In the genomic region with DNA sequence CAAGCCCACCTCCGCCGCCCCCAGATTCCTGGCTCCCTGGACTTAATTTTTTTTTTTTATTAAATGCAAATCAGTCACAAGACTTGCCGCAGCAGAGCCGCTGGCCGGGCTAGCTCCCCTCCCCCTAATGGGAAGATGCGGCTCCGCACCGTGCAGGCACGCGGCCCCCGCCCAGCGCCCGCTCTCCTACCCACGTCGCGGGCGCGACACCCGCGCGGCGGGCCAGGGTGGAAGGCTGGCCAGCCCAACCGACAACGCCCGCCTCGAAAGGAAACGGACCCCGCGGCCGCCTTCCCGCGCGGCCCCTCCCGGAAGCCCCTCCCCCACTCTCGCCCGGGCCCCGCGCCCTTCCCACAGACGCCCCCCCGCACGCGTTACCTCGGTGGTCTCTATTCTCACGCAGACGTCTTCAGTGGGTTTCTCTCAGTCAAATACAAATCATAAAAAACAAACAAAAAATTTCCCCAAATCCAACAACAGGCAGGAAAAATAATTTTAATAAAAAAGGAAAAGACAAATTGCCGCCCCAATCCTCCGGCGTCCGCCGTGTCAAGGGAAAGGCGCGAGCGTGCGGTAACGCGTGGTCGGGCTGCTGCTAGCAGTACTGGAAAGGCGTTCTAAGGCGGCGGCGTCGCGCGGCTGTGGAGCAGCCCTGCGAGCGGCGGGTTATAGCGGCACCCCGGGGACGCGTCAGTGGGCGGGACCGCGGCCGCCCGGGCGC, we compare ENCODE assay signal across 1 cellular context.
TF ChIP-seq lines count a peak whose summit lies in the region.

SLC38A2 (minus strand) TSS at position 643 of the 721 bp plus-strand sequence. CDS start 1,480 bp downstream, outside the sequence.

TF ChIP-seq in K562, 482 proteins besides CTCF, POLR2A, EP300 and RAD21 (continued from another document and continues in another):
- no peak for TF ChIP-seq RREB1 (CRISPR knock-in tag; IDR thresholded peaks at IDR 0.05)
- no peak for TF ChIP-seq SREBF2 (CRISPR knock-in tag; IDR thresholded peaks at IDR 0.05)
- TF ChIP-seq MYC (IDR thresholded peaks at IDR 0.05; ENCODE audit: low read depth, low read length) = peak; percentile 90
- peak; percentile 87; the same call in 1 of the 2 replicates for TF ChIP-seq MYC (CRISPR knock-in tag; IDR thresholded peaks at IDR 0.05; ENCODE audit: borderline replicate concordance, low read depth)
- TF ChIP-seq FOXA3 (CRISPR knock-in tag; conservative IDR thresholded peaks at IDR 0.05 in 1 of 2, IDR thresholded peaks at IDR 0.05 in 1 of 2) = no peak
- no peak for TF ChIP-seq SP2 (IDR thresholded peaks at IDR 0.05; ENCODE audit: extremely low read depth, low read depth, low read length, poor library complexity, severe bottlenecking)
- TF ChIP-seq NR1H2 (CRISPR knock-in tag; IDR thresholded peaks at IDR 0.05) = 0 out of 2 replicates have a peak, but pooled peaks have one; percentile 39
- TF ChIP-seq MTA1 (IDR thresholded peaks at IDR 0.05; ENCODE audit: borderline replicate concordance) = peak; percentile 78
- peak in 1 of 2 experiments; percentile 88; a peak in 2 of 4 replicates for TF ChIP-seq KDM4B (IDR thresholded peaks at IDR 0.05; ENCODE audit: borderline replicate concordance in 2 of 2, low read depth in 1 of 2)
- TF ChIP-seq, protein P1, sequence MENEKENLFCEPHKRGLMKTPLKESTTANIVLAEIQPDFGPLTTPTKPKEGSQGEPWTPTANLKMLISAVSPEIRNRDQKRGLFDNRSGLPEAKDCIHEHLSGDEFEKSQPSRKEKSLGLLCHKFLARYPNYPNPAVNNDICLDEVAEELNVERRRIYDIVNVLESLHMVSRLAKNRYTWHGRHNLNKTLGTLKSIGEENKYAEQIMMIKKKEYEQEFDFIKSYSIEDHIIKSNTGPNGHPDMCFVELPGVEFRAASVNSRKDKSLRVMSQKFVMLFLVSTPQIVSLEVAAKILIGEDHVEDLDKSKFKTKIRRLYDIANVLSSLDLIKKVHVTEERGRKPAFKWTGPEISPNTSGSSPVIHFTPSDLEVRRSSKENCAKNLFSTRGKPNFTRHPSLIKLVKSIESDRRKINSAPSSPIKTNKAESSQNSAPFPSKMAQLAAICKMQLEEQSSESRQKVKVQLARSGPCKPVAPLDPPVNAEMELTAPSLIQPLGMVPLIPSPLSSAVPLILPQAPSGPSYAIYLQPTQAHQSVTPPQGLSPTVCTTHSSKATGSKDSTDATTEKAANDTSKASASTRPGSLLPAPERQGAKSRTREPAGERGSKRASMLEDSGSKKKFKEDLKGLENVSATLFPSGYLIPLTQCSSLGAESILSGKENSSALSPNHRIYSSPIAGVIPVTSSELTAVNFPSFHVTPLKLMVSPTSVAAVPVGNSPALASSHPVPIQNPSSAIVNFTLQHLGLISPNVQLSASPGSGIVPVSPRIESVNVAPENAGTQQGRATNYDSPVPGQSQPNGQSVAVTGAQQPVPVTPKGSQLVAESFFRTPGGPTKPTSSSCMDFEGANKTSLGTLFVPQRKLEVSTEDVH (IDR thresholded peaks at IDR 0.05; ENCODE audit: low read depth, partially characterized antibody) = peak; percentile 15
- TF ChIP-seq ILK (tag; IDR thresholded peaks at IDR 0.05; ENCODE audit: borderline replicate concordance, low read depth) = no peak
- no peak for TF ChIP-seq SRSF1 (IDR thresholded peaks at IDR 0.05; ENCODE audit: low read depth, low read length)
- TF ChIP-seq RBM25 (IDR thresholded peaks at IDR 0.05; ENCODE audit: low read depth, low read length, severe bottlenecking) = no peak
- TF ChIP-seq, protein P2, sequence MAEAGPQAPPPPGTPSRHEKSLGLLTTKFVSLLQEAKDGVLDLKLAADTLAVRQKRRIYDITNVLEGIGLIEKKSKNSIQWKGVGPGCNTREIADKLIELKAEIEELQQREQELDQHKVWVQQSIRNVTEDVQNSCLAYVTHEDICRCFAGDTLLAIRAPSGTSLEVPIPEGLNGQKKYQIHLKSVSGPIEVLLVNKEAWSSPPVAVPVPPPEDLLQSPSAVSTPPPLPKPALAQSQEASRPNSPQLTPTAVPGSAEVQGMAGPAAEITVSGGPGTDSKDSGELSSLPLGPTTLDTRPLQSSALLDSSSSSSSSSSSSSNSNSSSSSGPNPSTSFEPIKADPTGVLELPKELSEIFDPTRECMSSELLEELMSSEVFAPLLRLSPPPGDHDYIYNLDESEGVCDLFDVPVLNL (CRISPR knock-in tag; IDR thresholded peaks at IDR 0.05; ENCODE audit: low read depth) = no peak
- TF ChIP-seq ZNF77 (CRISPR knock-in tag; IDR thresholded peaks at IDR 0.05) = no peak
- no peak for TF ChIP-seq ZNF584 (CRISPR knock-in tag; IDR thresholded peaks at IDR 0.05; ENCODE audit: low read depth)
- TF ChIP-seq NELFE (IDR thresholded peaks at IDR 0.05; ENCODE audit: insufficient read depth, insufficient read length) = peak; percentile 50
- TF ChIP-seq BDP1 (IDR thresholded peaks at IDR 0.05; ENCODE audit: insufficient read depth, insufficient read length) = no peak
- TF ChIP-seq ZNF699 (CRISPR knock-in tag; IDR thresholded peaks at IDR 0.05; ENCODE audit: insufficient replicate concordance) = no peak
- peak; percentile 67; the same call in 1 of the 2 replicates for TF ChIP-seq RNF2 (IDR thresholded peaks at IDR 0.05)
- 0 out of 2 replicates have a peak, but pooled peaks have one; percentile 34 for TF ChIP-seq MXI1 (IDR thresholded peaks at IDR 0.05; ENCODE audit: low read depth, low read length)
- 0 out of 2 replicates have a peak, but pooled peaks have one; percentile 14 for TF ChIP-seq RBM14 (IDR thresholded peaks at IDR 0.05; ENCODE audit: borderline replicate concordance, insufficient read depth, low read depth, low read length)
- TF ChIP-seq BCLAF1 (IDR thresholded peaks at IDR 0.05; ENCODE audit: borderline replicate concordance in 1 of 2, control insufficient read depth in 1 of 2, low read depth in 2 of 2, low read length in 1 of 2) = no peak
- TF ChIP-seq TOE1 (IDR thresholded peaks at IDR 0.05; ENCODE audit: borderline replicate concordance) = 0 out of 2 replicates have a peak, but pooled peaks have one; percentile 42
- no peak for TF ChIP-seq TOE1 (CRISPR knock-in tag; IDR thresholded peaks at IDR 0.05; ENCODE audit: borderline replicate concordance, low read depth)
- peak; percentile 78 for TF ChIP-seq RBM22 (IDR thresholded peaks at IDR 0.05; ENCODE audit: low read depth, low read length, poor library complexity, severe bottlenecking)
- TF ChIP-seq HNRNPUL1 (IDR thresholded peaks at IDR 0.05; ENCODE audit: low read length) = no peak
- TF ChIP-seq PHF20 (IDR thresholded peaks at IDR 0.05; ENCODE audit: partially characterized antibody) = no peak
- TF ChIP-seq ZNF197 (CRISPR knock-in tag; IDR thresholded peaks at IDR 0.05; ENCODE audit: low read depth) = no peak
- TF ChIP-seq FOXP1 (CRISPR knock-in tag; IDR thresholded peaks at IDR 0.05) = peak; percentile 71; the same call in 1 of the 2 replicates
- TF ChIP-seq MAZ (CRISPR knock-in tag; conservative IDR thresholded peaks at IDR 0.05 in 1 of 2, IDR thresholded peaks at IDR 0.05 in 1 of 2) = peak; percentile 88 to 98
- TF ChIP-seq BCOR (IDR thresholded peaks at IDR 0.05) = peak; percentile 54
- TF ChIP-seq, protein P3, sequence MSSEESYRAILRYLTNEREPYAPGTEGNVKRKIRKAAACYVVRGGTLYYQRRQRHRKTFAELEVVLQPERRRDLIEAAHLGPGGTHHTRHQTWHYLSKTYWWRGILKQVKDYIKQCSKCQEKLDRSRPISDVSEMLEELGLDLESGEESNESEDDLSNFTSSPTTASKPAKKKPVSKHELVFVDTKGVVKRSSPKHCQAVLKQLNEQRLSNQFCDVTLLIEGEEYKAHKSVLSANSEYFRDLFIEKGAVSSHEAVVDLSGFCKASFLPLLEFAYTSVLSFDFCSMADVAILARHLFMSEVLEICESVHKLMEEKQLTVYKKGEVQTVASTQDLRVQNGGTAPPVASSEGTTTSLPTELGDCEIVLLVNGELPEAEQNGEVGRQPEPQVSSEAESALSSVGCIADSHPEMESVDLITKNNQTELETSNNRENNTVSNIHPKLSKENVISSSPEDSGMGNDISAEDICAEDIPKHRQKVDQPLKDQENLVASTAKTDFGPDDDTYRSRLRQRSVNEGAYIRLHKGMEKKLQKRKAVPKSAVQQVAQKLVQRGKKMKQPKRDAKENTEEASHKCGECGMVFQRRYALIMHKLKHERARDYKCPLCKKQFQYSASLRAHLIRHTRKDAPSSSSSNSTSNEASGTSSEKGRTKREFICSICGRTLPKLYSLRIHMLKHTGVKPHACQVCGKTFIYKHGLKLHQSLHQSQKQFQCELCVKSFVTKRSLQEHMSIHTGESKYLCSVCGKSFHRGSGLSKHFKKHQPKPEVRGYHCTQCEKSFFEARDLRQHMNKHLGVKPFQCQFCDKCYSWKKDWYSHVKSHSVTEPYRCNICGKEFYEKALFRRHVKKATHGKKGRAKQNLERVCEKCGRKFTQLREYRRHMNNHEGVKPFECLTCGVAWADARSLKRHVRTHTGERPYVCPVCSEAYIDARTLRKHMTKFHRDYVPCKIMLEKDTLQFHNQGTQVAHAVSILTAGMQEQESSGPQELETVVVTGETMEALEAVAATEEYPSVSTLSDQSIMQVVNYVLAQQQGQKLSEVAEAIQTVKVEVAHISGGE (CRISPR knock-in tag; IDR thresholded peaks at IDR 0.05) = no peak
- peak; percentile 89 for TF ChIP-seq RB1 (IDR thresholded peaks at IDR 0.05; ENCODE audit: low read depth)
- TF ChIP-seq, protein P4, sequence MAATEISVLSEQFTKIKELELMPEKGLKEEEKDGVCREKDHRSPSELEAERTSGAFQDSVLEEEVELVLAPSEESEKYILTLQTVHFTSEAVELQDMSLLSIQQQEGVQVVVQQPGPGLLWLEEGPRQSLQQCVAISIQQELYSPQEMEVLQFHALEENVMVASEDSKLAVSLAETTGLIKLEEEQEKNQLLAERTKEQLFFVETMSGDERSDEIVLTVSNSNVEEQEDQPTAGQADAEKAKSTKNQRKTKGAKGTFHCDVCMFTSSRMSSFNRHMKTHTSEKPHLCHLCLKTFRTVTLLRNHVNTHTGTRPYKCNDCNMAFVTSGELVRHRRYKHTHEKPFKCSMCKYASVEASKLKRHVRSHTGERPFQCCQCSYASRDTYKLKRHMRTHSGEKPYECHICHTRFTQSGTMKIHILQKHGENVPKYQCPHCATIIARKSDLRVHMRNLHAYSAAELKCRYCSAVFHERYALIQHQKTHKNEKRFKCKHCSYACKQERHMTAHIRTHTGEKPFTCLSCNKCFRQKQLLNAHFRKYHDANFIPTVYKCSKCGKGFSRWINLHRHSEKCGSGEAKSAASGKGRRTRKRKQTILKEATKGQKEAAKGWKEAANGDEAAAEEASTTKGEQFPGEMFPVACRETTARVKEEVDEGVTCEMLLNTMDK (IDR thresholded peaks at IDR 0.05; ENCODE audit: borderline replicate concordance, insufficient read depth, low read depth, low read length, poor library complexity, severe bottlenecking) = no peak
